8 cellular contexts compared by ENCODE assay signal in genomic region chr1:41662656-41663437, GRCh38.
DNase-seq lines count a peak whose midpoint lies in the region; ATAC-seq and TF ChIP-seq lines count a peak whose summit lies in the region.

No MANE protein-coding gene starts in this region.

- peak overlapping the region; percentile 71 for H3K27ac ChIP-seq in layer of hippocampus (ENCODE audit: low read depth, low read length)

- peaks cover 13% of the 10 kb centered on the region for H3K36me3 Mint-ChIP-seq in T-helper 1 cell treated with Interleukin-12 subunit alpha and Interleukin-12 subunit beta and Interleukin-4 antibody, amounts not matched to agents 30 μg/mL and 1 μg/mL, for 36 hours (ENCODE audit: low read depth)

- peak overlapping the region; percentile 32 to 49 for H3K4me3 ChIP-seq in cardiac fibroblast (replicated peaks in 1 of 2; ENCODE audit: low read depth in 2 of 2, low read length in 2 of 2)

- H3K27me3 Mint-ChIP-seq in T-helper 1 cell treated with Interleukin-12 subunit alpha and Interleukin-12 subunit beta and Interleukin-4 antibody, amounts not matched to agents 30 μg/mL and 1 μg/mL, for 36 hours (ENCODE audit: low read depth) = no peaks in the 10 kb centered on the region

- no peaks in the 10 kb centered on the region for H3K9me3 Mint-ChIP-seq in T-helper 1 cell treated with Interleukin-12 subunit alpha and Interleukin-12 subunit beta and Interleukin-4 antibody, amounts not matched to agents 30 μg/mL and 1 μg/mL, for 36 hours

- ATAC-seq in GM18517 (IDR thresholded peaks at IDR 0.05; ENCODE audit: unreplicated experiment) (peak; percentile 24), HG02970 (IDR thresholded peaks at IDR 0.05; ENCODE audit: low FRiP score, unreplicated experiment) (peak; percentile 39)

- TF ChIP-seq CTCF in cardiac fibroblast (IDR thresholded peaks at IDR 0.05; ENCODE audit: low read depth, low read length) = no peak

- peak overlapping the region; percentile 42 for H3K27ac Mint-ChIP-seq in T-helper 1 cell treated with Interleukin-12 subunit alpha and Interleukin-12 subunit beta and Interleukin-4 antibody, amounts not matched to agents 30 μg/mL and 1 μg/mL, for 36 hours

- no peaks in the 10 kb centered on the region for H3K27me3 ChIP-seq in layer of hippocampus (ENCODE audit: control insufficient read depth, insufficient read depth, low read length)

- H3K4me1 Mint-ChIP-seq in T-helper 1 cell treated with Interleukin-12 subunit alpha and Interleukin-12 subunit beta and Interleukin-4 antibody, amounts not matched to agents 30 μg/mL and 1 μg/mL, for 36 hours (ENCODE audit: low read depth) = peaks cover 81% of the 10 kb centered on the region

- peak; percentile 77 for DNase-seq in A172 (ENCODE audit: low spot score)
- DNase-seq in cardiac fibroblast (ENCODE audit: low read depth in 2 of 2) = peak; percentile 74 to 76
- DNase-seq in stimulated activated CD4-positive, alpha-beta T cell treated with anti-CD3 and anti-CD28 coated beads, Interleukin-4, amount 100 ng/mL, for 24 hours = peak; percentile 52
- DNase-seq in cerebellar cortex (ENCODE audit: low spot score) = no peak

- peak overlapping the region; percentile 9 for H3K4me3 Mint-ChIP-seq in T-helper 1 cell treated with Interleukin-12 subunit alpha and Interleukin-12 subunit beta and Interleukin-4 antibody, amounts not matched to agents 30 μg/mL and 1 μg/mL, for 36 hours
